Comparison of ENCODE assay signal across 9 cellular contexts in genomic region chr15:85692873-85693272, GRCh38.
DNase-seq lines count a peak whose midpoint lies in the region; ATAC-seq and TF ChIP-seq lines count a peak whose summit lies in the region.
"Had no signal": no experiment of that assay in that cellular context is flagged by ENCODE, and none has a peak within 500 bp of the region (broad histone marks: within the 10 kb centered on the region; RNA-seq: fewer than 3 reads in every experiment).

No MANE protein-coding gene starts in this region.

- intact Hi-C loops in CD4-positive, alpha-beta T cell (cut with DNase I, micrococcal nuclease) = loop anchor here (5.0 to 10.0 kb wide), 4 partner anchors 36 to 398 kb away; no protein-coding TSS in a partner anchor

- no peaks in the 10 kb centered on the region for H3K27me3 Mint-ChIP-seq in CD4-positive, alpha-beta T cell
- no peaks in the 10 kb centered on the region for H3K27me3 Mint-ChIP-seq in central memory CD8-positive, alpha-beta T cell

- TF ChIP-seq CTCF in CD4-positive, alpha-beta T cell (IDR thresholded peaks at IDR 0.05) = no peak
- TF ChIP-seq CTCF in tibial nerve (IDR thresholded peaks at IDR 0.05) (no peak), RWPE1 (conservative IDR thresholded peaks at IDR 0.05; ENCODE audit: low read depth) (no peak)

- CTCF ChIA-PET in CD4-positive, alpha-beta T cell (lab: Charles Lee) = interaction anchor here (0.9 to 1.1 kb wide), 2 partner anchors 9 to 110 kb away, joined by 3 read pairs; no protein-coding TSS in a partner anchor
- CTCF ChIA-PET in RWPE1 (lab: Yijun Ruan, JAX) = no interaction called here

- no peak overlapping the region for H3K4me3 ChIP-seq in tibial nerve

- H3K36me3 Mint-ChIP-seq in CD4-positive, alpha-beta T cell (ENCODE audit: low read depth) = peaks cover 73% of the 10 kb centered on the region
- H3K36me3 Mint-ChIP-seq in central memory CD8-positive, alpha-beta T cell (ENCODE audit: insufficient read depth) = peaks cover 64% of the 10 kb centered on the region

- peak overlapping the region; percentile 97 for H3K4me3 Mint-ChIP-seq in CD4-positive, alpha-beta T cell
- H3K4me3 Mint-ChIP-seq in central memory CD8-positive, alpha-beta T cell = peak overlapping the region; percentile 90
- H3K4me3 Mint-ChIP-seq: nephron had no signal

- peaks cover 0 to 54% (median 11%) of the 10 kb centered on the region in 3 donors for H3K36me3 ChIP-seq in tibial nerve

- 85 to 87% methylated on average over 5 of the region's 5 CpGs for WGBS in tibial nerve, 2 donors

- peak overlapping the region; percentile 93 for H3K27ac Mint-ChIP-seq in CD4-positive, alpha-beta T cell
- peak overlapping the region; percentile 98 for H3K27ac Mint-ChIP-seq in central memory CD8-positive, alpha-beta T cell (ENCODE audit: low read depth)
- H3K27ac Mint-ChIP-seq: nephron had no signal

- H3K4me1 ChIP-seq in tibial nerve = peaks cover 0 to 52% (median 12%) of the 10 kb centered on the region in 4 donors

- peak in 1 of 2 donors; percentile 17 for TF ChIP-seq EP300 in tibial nerve (IDR thresholded peaks at IDR 0.05)

- DNase-seq in CD4-positive, alpha-beta T cell = peak in 3 of 10 experiments; percentile 21 to 29 (median 21)
- DNase-seq in central memory CD8-positive, alpha-beta T cell (ENCODE audit: low spot score in 2 of 2) = peak in 1 of 2 donors; percentile 59
- no peak for DNase-seq in NCI-H187 (lab: John Stamatoyannopoulos, UW)
- no peak for DNase-seq in NCI-H1092 (lab: John Stamatoyannopoulos, UW)
- no peak for DNase-seq in tibial nerve (ENCODE audit: low spot score in 2 of 2)
- no peak for DNase-seq in RWPE1 (ENCODE audit: low spot score)

- no peaks in the 10 kb centered on the region for H3K27me3 ChIP-seq in CD4-positive, alpha-beta T cell (ENCODE audit: control insufficient read depth, insufficient read depth, low read length)
- no peaks in the 10 kb centered on the region for H3K27me3 ChIP-seq in tibial nerve

- H3K9me3 ChIP-seq in CD4-positive, alpha-beta T cell (ENCODE audit: control insufficient read depth, low read length) = no peaks in the 10 kb centered on the region
- H3K9me3 ChIP-seq in tibial nerve = no peaks in the 10 kb centered on the region

- POLR2A ChIA-PET in CD4-positive, alpha-beta T cell (lab: Charles Lee) = interaction anchor here (1.4 to 5.7 kb wide), 3 partner anchors 10 to 17 kb away, joined by 4 to 83 read pairs (median 8); no protein-coding TSS in a partner anchor
- POLR2A ChIA-PET in RWPE1 (lab: Yijun Ruan, JAX; ENCODE audit: low non-redundant PET) = no interaction called here

- no peak for TF ChIP-seq POLR2A in tibial nerve (IDR thresholded peaks at IDR 0.05)

- H3K27ac ChIP-seq in CD4-positive, alpha-beta T cell (ENCODE audit: low read depth, low read length) = peak overlapping the region; percentile 47
- H3K27ac ChIP-seq in tibial nerve (peak overlapping the region in 2 of 4 donors; percentile 30 to 41), RWPE1 (no peak overlapping the region)

- no peaks in the 10 kb centered on the region for H3K9me3 Mint-ChIP-seq in CD4-positive, alpha-beta T cell
- no peaks in the 10 kb centered on the region for H3K9me3 Mint-ChIP-seq in central memory CD8-positive, alpha-beta T cell
- H3K9me3 Mint-ChIP-seq: nephron had no signal

- H3K4me1 Mint-ChIP-seq in CD4-positive, alpha-beta T cell (ENCODE audit: low read depth) = peaks cover 82% of the 10 kb centered on the region
- H3K4me1 Mint-ChIP-seq in central memory CD8-positive, alpha-beta T cell = peaks cover 69% of the 10 kb centered on the region

- ATAC-seq in CD4-positive, alpha-beta T cell (ENCODE audit: poor library complexity) = no peak
- ATAC-seq in GM19397 (IDR thresholded peaks at IDR 0.05; ENCODE audit: unreplicated experiment) (peak; percentile 54), HG03469 (IDR thresholded peaks at IDR 0.05; ENCODE audit: unreplicated experiment) (peak; percentile 40)
- peak; percentile 63 for ATAC-seq in central memory CD8-positive, alpha-beta T cell (replicated peaks; ENCODE audit: extremely low read depth, poor library complexity, severe bottlenecking)
